Comparison of ENCODE assay signal across 26 cellular contexts in the genomic region with DNA sequence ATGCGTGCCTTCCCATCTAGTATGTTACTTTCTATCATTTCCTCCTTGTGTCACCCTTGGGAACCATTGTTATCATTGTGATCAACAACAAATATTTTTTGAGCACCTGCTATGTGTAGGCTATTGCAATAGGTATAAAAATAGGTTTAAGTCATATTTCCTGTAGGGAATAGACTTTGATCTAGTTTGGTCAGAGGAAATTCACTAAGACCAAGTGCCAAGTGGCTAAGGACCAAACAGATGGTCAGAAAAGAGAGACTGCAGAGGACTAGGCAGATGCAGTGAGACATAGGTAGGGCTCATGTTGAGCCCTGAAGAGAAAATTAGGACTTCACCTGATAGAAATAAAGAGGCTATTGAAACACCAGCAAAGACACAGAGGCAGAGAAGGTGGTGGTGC.
"Had no signal": no experiment of that assay in that cellular context is flagged by ENCODE, and none has a peak within 500 bp of the region (broad histone marks: within the 10 kb centered on the region; RNA-seq: fewer than 3 reads in every experiment).

No MANE protein-coding gene starts in this region.

- H3K9me3 ChIP-seq: ascending aorta had no signal

- H3K36me3 ChIP-seq: ascending aorta, cardiac muscle cell had no signal

- DNase-seq: activated B cell treated with CpG ODN at 0.5 μM for 24 hours; activated CD4-positive, alpha-beta memory T cell treated with anti-CD3 and anti-CD28 coated beads, Interleukin-2, amount 10 ng/mL, durations not matched to agents 7 days and 5 days; activated CD4-positive, alpha-beta T cell treated with anti-CD3 and anti-CD28 coated beads for 1 hour; activated CD4-positive, alpha-beta T cell treated with anti-CD3 and anti-CD28 coated beads for 36 hours; activated CD4-positive, alpha-beta T cell treated with anti-CD3 and anti-CD28 coated beads for 48 hours; activated CD4-positive, alpha-beta T cell treated with anti-CD3 and anti-CD28 coated beads, Interleukin-2, amount 10 ng/mL, durations not matched to agents 7 days and 5 days; activated CD4-positive, alpha-beta T cell treated with anti-CD3 and anti-CD28 coated beads, Interleukin-2, amount 50 U/mL, for 48 hours; activated CD8-positive, alpha-beta memory T cell treated with anti-CD3 and anti-CD28 coated beads for 24 hours; activated CD8-positive, alpha-beta memory T cell treated with anti-CD3 and anti-CD28 coated beads, Interleukin-2, amount 10 ng/mL, durations not matched to agents 7 days and 5 days; activated CD8-positive, alpha-beta memory T cell treated with anti-CD3 and anti-CD28 coated beads, Interleukin-2, amount 50 U/mL, for 48 hours; activated CD8-positive, alpha-beta T cell treated with anti-CD3 and anti-CD28 coated beads, Interleukin-2, amount 10 ng/mL, durations not matched to agents 7 days and 5 days; activated effector memory CD4-positive, alpha-beta T cell treated with Interleukin-2 at 50 U/mL for 16 hours; activated gamma-delta T cell; activated naive CD4-positive, alpha-beta T cell treated with anti-CD3 and anti-CD28 coated beads, Interleukin-2, amount 10 ng/mL, durations not matched to agents 7 days and 5 days; activated naive CD4-positive, alpha-beta T cell treated with Interleukin-2 at 50 U/mL for 16 hours; activated naive CD8-positive, alpha-beta T cell treated with anti-CD3 and anti-CD28 coated beads, Interleukin-2, amount 10 ng/mL, durations not matched to agents 7 days and 5 days; activated naive CD8-positive, alpha-beta T cell treated with anti-CD3 and anti-CD28 coated beads, Interleukin-2, amount 50 U/mL, for 24 hours; activated T-cell treated with anti-CD3 and anti-CD28 coated beads, Interleukin-2, amount 50 U/mL, for 24 hours; activated T-cell treated with anti-CD3 and anti-CD28 coated beads, Interleukin-2, amount 50 U/mL, for 48 hours; amygdala; anterior cingulate cortex; T-cell; T-helper 2 cell; T-helper 9 cell had no signal

- H3K4me1 ChIP-seq: ascending aorta had no signal

- H3K4me3 ChIP-seq: ascending aorta, cardiac muscle cell had no signal

- ATAC-seq: activated CD4-positive, alpha-beta T cell treated with anti-CD3 and anti-CD28 coated beads for 36 hours; activated CD8-positive, alpha-beta memory T cell treated with anti-CD3 and anti-CD28 coated beads, Interleukin-2, amount 10 ng/mL, durations not matched to agents 7 days and 5 days; activated CD8-positive, alpha-beta T cell treated with anti-CD3 and anti-CD28 coated beads, Interleukin-2, amount 10 ng/mL, durations not matched to agents 7 days and 5 days; activated naive CD8-positive, alpha-beta T cell treated with anti-CD3 and anti-CD28 coated beads, Interleukin-2, amount 50 U/mL, for 24 hours; T-cell had no signal
